Comparison of ENCODE assay signal across 22 cellular contexts in the genomic region with DNA sequence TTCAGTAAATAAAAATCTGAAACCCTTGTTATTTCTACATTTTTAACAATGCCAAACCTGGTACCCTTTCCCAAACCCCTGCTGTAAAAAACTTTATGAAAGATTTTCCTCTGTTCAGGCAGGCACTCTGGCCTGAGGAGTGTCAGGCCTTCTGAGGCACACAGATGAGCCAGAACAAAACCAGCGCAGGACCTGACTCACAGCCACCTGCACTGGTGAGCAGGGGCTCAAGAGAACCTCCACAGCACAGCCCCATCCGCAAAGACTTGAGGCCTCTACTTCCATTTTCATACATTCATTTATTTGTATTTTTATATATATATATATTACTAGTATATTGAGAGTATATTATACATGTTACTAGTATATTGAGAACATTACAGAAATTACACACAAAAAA. TPM values are rescaled to one million over a fixed set of nuclear protein-coding genes. Genes with fewer than 3 reads are reported as not detected.
DNase-seq lines count a peak whose midpoint lies in the region; ATAC-seq, FAIRE-seq and TF ChIP-seq lines count a peak whose summit lies in the region.
"Had no signal": no experiment of that assay in that cellular context is flagged by ENCODE, and none has a peak within 500 bp of the region (broad histone marks: within the 10 kb centered on the region; RNA-seq: fewer than 3 reads in every experiment).

No MANE protein-coding gene starts in this region.

- no peak overlapping the region for H3K4me3 ChIP-seq in dorsolateral prefrontal cortex
- no peak overlapping the region for H3K4me3 ChIP-seq in HepG2 (replicated peaks in 1 of 3; ENCODE audit: insufficient read depth in 1 of 3, low read depth in 2 of 3, low read length in 3 of 3)

- no peak overlapping the region for H2BK120ac ChIP-seq in H9 (ENCODE audit: low read depth, low read length, poor library complexity, severe bottlenecking)

- H3K36me3 Mint-ChIP-seq in H9 (ENCODE audit: insufficient read depth in 1 of 3, low read depth in 3 of 3) (no peaks in the 10 kb centered on the region; a peak in 1 of 7 replicates), progenitor cell of endocrine pancreas (ENCODE audit: insufficient read depth) (peaks cover 1% of the 10 kb centered on the region)
- H3K36me3 Mint-ChIP-seq: CD4-positive, alpha-beta memory T cell had no signal

- no peak overlapping the region for H3K23ac ChIP-seq in H9 (ENCODE audit: insufficient read length, low read depth, low read length)

- no peaks in the 10 kb centered on the region for H3K9me3 Mint-ChIP-seq in H9
- H3K9me3 Mint-ChIP-seq in progenitor cell of endocrine pancreas (ENCODE audit: low read depth) = no peaks in the 10 kb centered on the region

- CTCF ChIA-PET in HepG2 (lab: Yijun Ruan, JAX; ENCODE audit: low intra/inter-chr PET ratio, low total read pairs) = no interaction called here

- no CpG with 5 or more reads among the region's 2 CpGs for WGBS in H9 (ENCODE audit: extremely low coverage, insufficient read length, low lambda C conversion rate)
- WGBS in HepG2 (ENCODE audit: low lambda C conversion rate) = 94% methylated on average over 2 of the region's 2 CpGs

- in situ Hi-C loops in HepG2 (cut with HindIII; ENCODE audit: extremely low pct_ligation_motif_present, low pct_unique_long_range_greater_than_20kb) = no loop called here

- H4K5ac ChIP-seq in H9 (ENCODE audit: insufficient read length, low read depth, low read length) = no peak overlapping the region

- no peak for ATAC-seq in HepG2
- ATAC-seq: HCT116 had no signal

- TF ChIP-seq EP300 in HepG2 (IDR thresholded peaks at IDR 0.05; ENCODE audit: low read depth in 2 of 2, low read length in 2 of 2) = no peak
- TF ChIP-seq EP300 in HepG2 (CRISPR knock-in tag; IDR thresholded peaks at IDR 0.05; ENCODE audit: borderline replicate concordance) = no peak

- H3K9me3 ChIP-seq in H9 (ENCODE audit: control insufficient read depth, low read depth, low read length) (no peaks in the 10 kb centered on the region), HepG2 (ENCODE audit: low read length) (no peaks in the 10 kb centered on the region)

- POLR2A ChIA-PET in HepG2 (lab: Yijun Ruan, JAX) = no interaction called here

- H4K8ac ChIP-seq in H9 (replicated peaks; ENCODE audit: insufficient read length, low read depth, low read length) = no peak overlapping the region

- no peak for TF ChIP-seq RAD21 in HepG2 (CRISPR knock-in tag; IDR thresholded peaks at IDR 0.05)

- H3K4me3 Mint-ChIP-seq in H9 (no peak overlapping the region), progenitor cell of endocrine pancreas (ENCODE audit: low read depth) (no peak overlapping the region)

- peaks cover 44 to 48% of the 10 kb centered on the region in 2 experiments for H3K4me1 Mint-ChIP-seq in H9
- H3K4me1 Mint-ChIP-seq in progenitor cell of endocrine pancreas (ENCODE audit: low read depth) = peaks cover 27% of the 10 kb centered on the region
- H3K4me1 Mint-ChIP-seq: CD4-positive, alpha-beta memory T cell had no signal

- DNase-seq in H9 (no peak), RPMI8226 (peak; percentile 37), dorsolateral prefrontal cortex (peak in 1 of 10 donors; percentile 29), progenitor cell of endocrine pancreas (ENCODE audit: low spot score, unreplicated experiment) (no peak), foreskin melanocyte (no peak), NCI-H2081 treated with DMSO at 0.1 percent for 48 hours (lab: John Stamatoyannopoulos, UW) (no peak), HepG2 (ENCODE audit: low spot score) (no peak), pons (ENCODE audit: low spot score) (no peak)
- DNase-seq: C1 segment of cervical spinal cord; Calu3; CD4-positive, alpha-beta memory T cell; COR-L47; DMS79; EL; GF-D8; H7 had no signal

- no peaks in the 10 kb centered on the region for H3K36me3 ChIP-seq in HepG2 (replicated peaks in 1 of 2; ENCODE audit: control insufficient read depth in 1 of 2, insufficient read depth in 2 of 2, low read length in 2 of 2)

- H3K14ac ChIP-seq in H9 (ENCODE audit: insufficient read depth, low read length) = no peak overlapping the region

- no peak overlapping the region for H2BK15ac ChIP-seq in H9 (ENCODE audit: low read depth, low read length)

- H2AK5ac ChIP-seq in H9 (ENCODE audit: insufficient read length, low read length) = no peak overlapping the region

- H3K4me1 ChIP-seq in H9 (ENCODE audit: insufficient read depth, low read length) (no peaks in the 10 kb centered on the region; the same call in 1 of the 2 replicates), HepG2 (ENCODE audit: insufficient read depth, low read length) (peaks cover 39% of the 10 kb centered on the region)

- H3K27ac ChIP-seq in H9 (ENCODE audit: insufficient read length, low read depth, low read length) = no peak overlapping the region
- peak overlapping the region in 53 of 59 donors; percentile 2 to 100 (median 95) for H3K27ac ChIP-seq in dorsolateral prefrontal cortex
- no peak overlapping the region for H3K27ac ChIP-seq in HepG2 (ENCODE audit: extremely low read length, insufficient read depth, low read length)

- no peak for TF ChIP-seq CTCF in H9 (conservative IDR thresholded peaks at IDR 0.05)
- no peak for TF ChIP-seq CTCF in dorsolateral prefrontal cortex (IDR thresholded peaks at IDR 0.05 in 54 of 56, conservative IDR thresholded peaks at IDR 0.05 in 2 of 56; ENCODE audit: low read depth in 1 of 56, partially characterized antibody in 56 of 56)
- TF ChIP-seq CTCF in progenitor cell of endocrine pancreas (IDR thresholded peaks at IDR 0.05; ENCODE audit: unreplicated experiment) = no peak
- TF ChIP-seq CTCF in HepG2 (CRISPR knock-in tag; IDR thresholded peaks at IDR 0.05) = no peak

- peaks cover 3% of the 10 kb centered on the region for H3K79me1 ChIP-seq in H9 (ENCODE audit: insufficient read depth, low read depth, low read length, poor library complexity, severe bottlenecking)

- FAIRE-seq in HepG2 (lab: Jason Lieb, UNC) = no peak
- FAIRE-seq: GM12891, GM18507, H1 had no signal

- H3K4ac ChIP-seq in H9 (ENCODE audit: low read depth, low read length) = no peak overlapping the region

- no peak overlapping the region for H2BK20ac ChIP-seq in H9 (ENCODE audit: low read depth, low read length, poor library complexity, severe bottlenecking)

- no peak overlapping the region for H3K18ac ChIP-seq in H9 (ENCODE audit: insufficient read length, low read depth, low read length)

- peaks cover 5% of the 10 kb centered on the region; the same call in 1 of the 2 replicates for H3K79me2 ChIP-seq in H9 (ENCODE audit: insufficient read depth, low read length)
- peaks cover 26% of the 10 kb centered on the region for H3K79me2 ChIP-seq in HepG2 (ENCODE audit: insufficient read depth, low read length)

- no peaks in the 10 kb centered on the region for H3K27me3 Mint-ChIP-seq in H9 (ENCODE audit: low read depth)
- H3K27me3 Mint-ChIP-seq in progenitor cell of endocrine pancreas = peaks cover 2% of the 10 kb centered on the region

- H3K9ac ChIP-seq in H9 (ENCODE audit: extremely low read depth, insufficient read length, low read length) = no peak overlapping the region
- no peak overlapping the region for H3K9ac ChIP-seq in HepG2 (ENCODE audit: insufficient read depth, low read depth, low read length)

- intact Hi-C loops in dorsolateral prefrontal cortex (cut with DNase I) (no loop called here), HepG2 (cut with micrococcal nuclease; ENCODE audit: unreplicated experiment) (no loop called here)

- no TSS peak for BruUV-seq in HepG2 (replicated peaks; lab: Mats Ljungman, UMichigan)

- H3T11ph ChIP-seq in H9 (ENCODE audit: low read length) = no peak overlapping the region

- no peak overlapping the region for H2BK5ac ChIP-seq in H9 (ENCODE audit: insufficient read length, low read length)

- no peak overlapping the region for H3K56ac ChIP-seq in H9 (ENCODE audit: insufficient read length, low read depth, low read length)

- TF ChIP-seq POLR2A in HepG2 (IDR thresholded peaks at IDR 0.05; ENCODE audit: insufficient read depth in 1 of 2, low read depth in 2 of 2, low read length in 2 of 2) = no peak

- H3K27me3 ChIP-seq in H9 (ENCODE audit: insufficient read depth, low read length) (no peaks in the 10 kb centered on the region), dorsolateral prefrontal cortex (no peaks in the 10 kb centered on the region), HepG2 (ENCODE audit: control insufficient read depth in 1 of 2, insufficient read depth in 2 of 2, low read length in 2 of 2) (no peaks in the 10 kb centered on the region)

- no peaks in the 10 kb centered on the region for H4K20me1 ChIP-seq in H9 (ENCODE audit: control insufficient read depth, insufficient read depth, insufficient read length)
- no peaks in the 10 kb centered on the region for H4K20me1 ChIP-seq in HepG2 (ENCODE audit: insufficient read depth, low read length)

- H2BK12ac ChIP-seq in H9 (ENCODE audit: insufficient read length, low read depth, low read length) = no peak overlapping the region

- no peaks in the 10 kb centered on the region for H3K23me2 ChIP-seq in H9 (ENCODE audit: insufficient read length, low read depth, low read length, poor library complexity, severe bottlenecking)

- H2AFZ ChIP-seq in H9 (ENCODE audit: low read length) (no peak overlapping the region), HepG2 (ENCODE audit: low read length) (no peak overlapping the region)

- H3K27ac Mint-ChIP-seq in H9 = peak overlapping the region; percentile 35 to 77 (median 61); a peak in 4 of 7 replicates
- peak overlapping the region; percentile 69 for H3K27ac Mint-ChIP-seq in progenitor cell of endocrine pancreas
- H3K27ac Mint-ChIP-seq: CD4-positive, alpha-beta memory T cell had no signal

- H3K4me2 ChIP-seq in H9 (ENCODE audit: insufficient read depth, insufficient read length, low read length) = no peak overlapping the region
- H3K4me2 ChIP-seq in HepG2 (ENCODE audit: low read depth, low read length) = no peak overlapping the region

- no peak overlapping the region for H4K91ac ChIP-seq in H9 (ENCODE audit: insufficient read length, low read depth, low read length)

RNA-seq across cellular contexts. Expression of gene COBL, which starts 49.4 kb away (rescaled TPM):
- total RNA-seq in H9 (2021) (52.3 and 52.7 TPM in 2 replicates), dorsolateral prefrontal cortex (100 to 1,000 TPM in 118 of 120 experiments, 10 to 100 TPM in 2; 94.0 to 204 (median 136) TPM), progenitor cell of endocrine pancreas (19.8 and 21.3 TPM in 2 replicates), HepG2 (2016; rRNA removed; fragmentation: Illumina TruSeq; extraction: Trizol) (3.8 and 4.4 TPM in 2 replicates)
- 1.7 and 3.4 TPM in 2 replicates for total RNA-seq in HepG2 (2016; cell fraction: cytosol; rRNA removed; fragmentation: Illumina TruSeq; extraction: Trizol; ENCODE audit: low read depth)
- total RNA-seq in HepG2 (2016; cell fraction: insoluble cytoplasmic fraction; rRNA removed; fragmentation: Illumina TruSeq; extraction: Trizol) = 2.9 and 3.7 TPM in 2 replicates
- 3.3 TPM in 2 replicates for total RNA-seq in HepG2 (2016; cell fraction: membrane; rRNA removed; fragmentation: Illumina TruSeq; extraction: Trizol)
- total RNA-seq in HepG2 (2016; cell fraction: nucleus; rRNA removed; fragmentation: Illumina TruSeq; extraction: Trizol) = 7.8 and 8.5 TPM in 2 replicates
- polyA plus RNA-seq in HepG2 (2011; rRNA removed) = 4.9 and 8.4 TPM in 2 replicates
- polyA plus RNA-seq in HepG2 (2011; cell fraction: cytosol; rRNA removed) = 3.8 and 4.6 TPM in 2 replicates
- 5.7 and 7.9 TPM in 2 replicates for polyA plus RNA-seq in HepG2 (2011; cell fraction: nucleus; rRNA removed)
- 13.2 and 13.3 TPM in 2 replicates for polyA plus RNA-seq in HepG2 (2012)
- polyA plus RNA-seq in HepG2 (2016; cell fraction: cytosol; fragmentation: Illumina TruSeq; extraction: Trizol; ENCODE audit: low read depth) = 0.85 and 0.88 TPM in 2 replicates
- polyA plus RNA-seq in HepG2 (2016; cell fraction: insoluble cytoplasmic fraction; fragmentation: Illumina TruSeq; extraction: Trizol; ENCODE audit: low read depth) = 4.3 and 5.9 TPM in 2 replicates
- 1.7 and 2.0 TPM in 2 replicates for polyA plus RNA-seq in HepG2 (2016; cell fraction: membrane; fragmentation: Illumina TruSeq; extraction: Trizol; ENCODE audit: low read depth)
- polyA plus RNA-seq in HepG2 (2016; cell fraction: nucleus; fragmentation: Illumina TruSeq; extraction: Trizol; ENCODE audit: insufficient read depth, low read depth) = 7.6 and 8.4 TPM in 2 replicates
- 15.4 and 59.2 TPM in 2 replicates for polyA minus RNA-seq in HepG2 (2011; rRNA and poly(A)+ RNA removed; ENCODE audit: low replicate concordance)
- polyA minus RNA-seq in HepG2 (2011; cell fraction: cytosol; rRNA and poly(A)+ RNA removed) = 5.0 and 7.4 TPM in 2 replicates
- polyA minus RNA-seq in HepG2 (2011; cell fraction: nucleus; rRNA and poly(A)+ RNA removed) = 17.9 and 22.8 TPM in 2 replicates
- total RNA-seq: A673; CD4-positive, alpha-beta memory T cell had no signal
- polyA plus RNA-seq: BJ; CD4-positive, alpha-beta memory T cell had no signal

Comparison
In these comparisons a context has a peak if more than half of its experiments do, and no peak if none do; other contexts are left out.
1. H3K27ac ChIP-seq: peak in dorsolateral prefrontal cortex (53 of 59); none in H9 (single experiment) and HepG2 (single experiment).